1 cellular context compared by ENCODE assay signal in the genomic region with DNA sequence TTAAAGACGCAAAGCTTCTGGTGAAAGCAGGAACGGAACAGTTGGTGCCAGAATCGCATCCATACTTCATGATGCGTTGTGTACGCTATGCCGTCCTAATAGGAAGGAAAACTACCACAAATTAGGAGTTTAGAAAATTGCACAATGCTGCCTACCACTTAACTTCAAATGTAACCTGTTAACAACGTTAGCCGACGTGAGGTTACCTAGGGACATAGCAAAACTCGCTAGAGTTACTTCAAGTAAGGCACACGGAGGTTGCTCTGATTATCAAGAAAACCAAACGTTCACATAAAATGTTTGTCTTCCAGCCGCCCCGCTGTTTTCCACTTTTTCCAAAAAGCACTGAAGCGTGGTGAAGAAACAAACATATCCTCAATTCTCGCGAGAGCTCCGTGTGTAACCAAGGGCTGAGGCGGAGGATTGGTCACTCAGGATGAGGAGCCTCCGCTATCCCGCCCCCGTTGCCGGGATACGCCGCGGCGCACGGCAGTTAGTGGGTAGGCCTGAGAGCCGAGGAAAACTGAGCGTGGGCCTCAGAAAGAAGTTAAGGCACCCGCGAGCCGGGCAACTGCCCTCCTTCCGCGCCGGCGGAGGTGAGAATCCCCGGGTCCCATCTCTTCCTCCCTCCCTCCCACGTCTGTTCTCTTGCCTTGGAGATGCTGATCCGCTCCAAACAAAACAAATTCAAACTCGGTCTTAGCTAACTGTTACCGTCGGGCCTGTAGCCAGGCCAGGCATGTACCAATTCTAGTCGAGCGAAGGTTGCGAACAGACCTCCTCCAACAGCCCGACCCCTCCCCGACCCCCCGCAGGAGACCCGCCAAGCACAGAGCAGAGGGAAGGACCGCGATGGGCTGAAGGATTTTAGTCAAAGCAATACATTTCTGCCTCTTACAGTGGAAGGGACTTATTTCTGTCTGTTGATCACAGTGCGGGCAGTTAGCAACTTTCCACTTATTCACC.
TF ChIP-seq lines count a peak whose summit lies in the region.

Gene IFT74, plus strand, starts transcription at position 492 of the 966 bp plus-strand sequence. CDS start 5,556 bp downstream, outside the sequence.

TF ChIP-seq in K562, 482 proteins besides CTCF, POLR2A, EP300 and RAD21 (continued from another document):
- TF ChIP-seq, protein P1, sequence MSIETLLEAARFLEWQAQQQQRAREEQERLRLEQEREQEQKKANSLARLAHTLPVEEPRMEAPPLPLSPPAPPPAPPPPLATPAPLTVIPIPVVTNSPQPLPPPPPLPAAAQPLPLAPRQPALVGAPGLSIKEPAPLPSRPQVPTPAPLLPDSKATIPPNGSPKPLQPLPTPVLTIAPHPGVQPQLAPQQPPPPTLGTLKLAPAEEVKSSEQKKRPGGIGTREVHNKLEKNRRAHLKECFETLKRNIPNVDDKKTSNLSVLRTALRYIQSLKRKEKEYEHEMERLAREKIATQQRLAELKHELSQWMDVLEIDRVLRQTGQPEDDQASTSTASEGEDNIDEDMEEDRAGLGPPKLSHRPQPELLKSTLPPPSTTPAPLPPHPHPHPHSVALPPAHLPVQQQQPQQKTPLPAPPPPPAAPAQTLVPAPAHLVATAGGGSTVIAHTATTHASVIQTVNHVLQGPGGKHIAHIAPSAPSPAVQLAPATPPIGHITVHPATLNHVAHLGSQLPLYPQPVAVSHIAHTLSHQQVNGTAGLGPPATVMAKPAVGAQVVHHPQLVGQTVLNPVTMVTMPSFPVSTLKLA (conservative IDR thresholded peaks at IDR 0.05), result peak in 1 of 2 experiments; percentile 32; a peak in 1 of 4 replicates
- no peak for TF ChIP-seq ZNF184 (CRISPR knock-in tag; IDR thresholded peaks at IDR 0.05)
- TF ChIP-seq NFYB (IDR thresholded peaks at IDR 0.05; ENCODE audit: extremely low read depth, insufficient read length), result peak; percentile 17
- TF ChIP-seq HNRNPK (IDR thresholded peaks at IDR 0.05; ENCODE audit: low read depth, low read length, poor library complexity, severe bottlenecking), result no peak
- TF ChIP-seq KLF16 (IDR thresholded peaks at IDR 0.05), result no peak
- peak; percentile 77 for TF ChIP-seq POLR2G (IDR thresholded peaks at IDR 0.05; ENCODE audit: low read depth, low read length)
- TF ChIP-seq, protein P2, sequence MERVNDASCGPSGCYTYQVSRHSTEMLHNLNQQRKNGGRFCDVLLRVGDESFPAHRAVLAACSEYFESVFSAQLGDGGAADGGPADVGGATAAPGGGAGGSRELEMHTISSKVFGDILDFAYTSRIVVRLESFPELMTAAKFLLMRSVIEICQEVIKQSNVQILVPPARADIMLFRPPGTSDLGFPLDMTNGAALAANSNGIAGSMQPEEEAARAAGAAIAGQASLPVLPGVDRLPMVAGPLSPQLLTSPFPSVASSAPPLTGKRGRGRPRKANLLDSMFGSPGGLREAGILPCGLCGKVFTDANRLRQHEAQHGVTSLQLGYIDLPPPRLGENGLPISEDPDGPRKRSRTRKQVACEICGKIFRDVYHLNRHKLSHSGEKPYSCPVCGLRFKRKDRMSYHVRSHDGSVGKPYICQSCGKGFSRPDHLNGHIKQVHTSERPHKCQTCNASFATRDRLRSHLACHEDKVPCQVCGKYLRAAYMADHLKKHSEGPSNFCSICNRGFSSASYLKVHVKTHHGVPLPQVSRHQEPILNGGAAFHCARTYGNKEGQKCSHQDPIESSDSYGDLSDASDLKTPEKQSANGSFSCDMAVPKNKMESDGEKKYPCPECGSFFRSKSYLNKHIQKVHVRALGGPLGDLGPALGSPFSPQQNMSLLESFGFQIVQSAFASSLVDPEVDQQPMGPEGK (CRISPR knock-in tag; IDR thresholded peaks at IDR 0.05; ENCODE audit: borderline replicate concordance), result no peak
- peak; percentile 61; the same call in 1 of the 2 replicates for TF ChIP-seq PHF8 (IDR thresholded peaks at IDR 0.05; ENCODE audit: borderline replicate concordance, low read length)
- peak; percentile 49 for TF ChIP-seq TBP (optimal IDR thresholded peaks at IDR 0.05; ENCODE audit: low read depth, low read length)
- no peak for TF ChIP-seq PHTF2 (CRISPR knock-in tag; IDR thresholded peaks at IDR 0.05)
- peak; percentile 22 for TF ChIP-seq TAF1 (IDR thresholded peaks at IDR 0.05; ENCODE audit: control insufficient read depth, extremely low read depth, insufficient read depth, low read length, severe bottlenecking)
- peak; percentile 88 for TF ChIP-seq CEBPB (tag; IDR thresholded peaks at IDR 0.05)
- no peak for TF ChIP-seq ZNF134 (CRISPR knock-in tag; conservative IDR thresholded peaks at IDR 0.05)
- peak; percentile 44; the same call in 1 of the 2 replicates for TF ChIP-seq MXI1 (IDR thresholded peaks at IDR 0.05; ENCODE audit: low read depth, low read length)
- TF ChIP-seq FOXK2 (conservative IDR thresholded peaks at IDR 0.05 in 1 of 2, IDR thresholded peaks at IDR 0.05 in 1 of 2; ENCODE audit: low read depth in 2 of 2), result peak in 1 of 2 experiments; percentile 31; a peak in 1 of 4 replicates
- TF ChIP-seq CEBPG (CRISPR knock-in tag; IDR thresholded peaks at IDR 0.05), result 0 out of 2 replicates have a peak, but pooled peaks have one; percentile 50
- peak; percentile 40 to 79; a peak in 3 of 4 replicates for TF ChIP-seq CEBPG (tag; conservative IDR thresholded peaks at IDR 0.05 in 1 of 2, IDR thresholded peaks at IDR 0.05 in 1 of 2)
- TF ChIP-seq, protein P3, sequence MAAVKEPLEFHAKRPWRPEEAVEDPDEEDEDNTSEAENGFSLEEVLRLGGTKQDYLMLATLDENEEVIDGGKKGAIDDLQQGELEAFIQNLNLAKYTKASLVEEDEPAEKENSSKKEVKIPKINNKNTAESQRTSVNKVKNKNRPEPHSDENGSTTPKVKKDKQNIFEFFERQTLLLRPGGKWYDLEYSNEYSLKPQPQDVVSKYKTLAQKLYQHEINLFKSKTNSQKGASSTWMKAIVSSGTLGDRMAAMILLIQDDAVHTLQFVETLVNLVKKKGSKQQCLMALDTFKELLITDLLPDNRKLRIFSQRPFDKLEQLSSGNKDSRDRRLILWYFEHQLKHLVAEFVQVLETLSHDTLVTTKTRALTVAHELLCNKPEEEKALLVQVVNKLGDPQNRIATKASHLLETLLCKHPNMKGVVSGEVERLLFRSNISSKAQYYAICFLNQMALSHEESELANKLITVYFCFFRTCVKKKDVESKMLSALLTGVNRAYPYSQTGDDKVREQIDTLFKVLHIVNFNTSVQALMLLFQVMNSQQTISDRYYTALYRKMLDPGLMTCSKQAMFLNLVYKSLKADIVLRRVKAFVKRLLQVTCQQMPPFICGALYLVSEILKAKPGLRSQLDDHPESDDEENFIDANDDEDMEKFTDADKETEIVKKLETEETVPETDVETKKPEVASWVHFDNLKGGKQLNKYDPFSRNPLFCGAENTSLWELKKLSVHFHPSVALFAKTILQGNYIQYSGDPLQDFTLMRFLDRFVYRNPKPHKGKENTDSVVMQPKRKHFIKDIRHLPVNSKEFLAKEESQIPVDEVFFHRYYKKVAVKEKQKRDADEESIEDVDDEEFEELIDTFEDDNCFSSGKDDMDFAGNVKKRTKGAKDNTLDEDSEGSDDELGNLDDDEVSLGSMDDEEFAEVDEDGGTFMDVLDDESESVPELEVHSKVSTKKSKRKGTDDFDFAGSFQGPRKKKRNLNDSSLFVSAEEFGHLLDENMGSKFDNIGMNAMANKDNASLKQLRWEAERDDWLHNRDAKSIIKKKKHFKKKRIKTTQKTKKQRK (IDR thresholded peaks at IDR 0.05; ENCODE audit: borderline replicate concordance, low read depth, low read length), result no peak
- TF ChIP-seq VEZF1 (CRISPR knock-in tag; IDR thresholded peaks at IDR 0.05), result 0 out of 2 replicates have a peak, but pooled peaks have one; percentile 12
- TF ChIP-seq, protein P4, sequence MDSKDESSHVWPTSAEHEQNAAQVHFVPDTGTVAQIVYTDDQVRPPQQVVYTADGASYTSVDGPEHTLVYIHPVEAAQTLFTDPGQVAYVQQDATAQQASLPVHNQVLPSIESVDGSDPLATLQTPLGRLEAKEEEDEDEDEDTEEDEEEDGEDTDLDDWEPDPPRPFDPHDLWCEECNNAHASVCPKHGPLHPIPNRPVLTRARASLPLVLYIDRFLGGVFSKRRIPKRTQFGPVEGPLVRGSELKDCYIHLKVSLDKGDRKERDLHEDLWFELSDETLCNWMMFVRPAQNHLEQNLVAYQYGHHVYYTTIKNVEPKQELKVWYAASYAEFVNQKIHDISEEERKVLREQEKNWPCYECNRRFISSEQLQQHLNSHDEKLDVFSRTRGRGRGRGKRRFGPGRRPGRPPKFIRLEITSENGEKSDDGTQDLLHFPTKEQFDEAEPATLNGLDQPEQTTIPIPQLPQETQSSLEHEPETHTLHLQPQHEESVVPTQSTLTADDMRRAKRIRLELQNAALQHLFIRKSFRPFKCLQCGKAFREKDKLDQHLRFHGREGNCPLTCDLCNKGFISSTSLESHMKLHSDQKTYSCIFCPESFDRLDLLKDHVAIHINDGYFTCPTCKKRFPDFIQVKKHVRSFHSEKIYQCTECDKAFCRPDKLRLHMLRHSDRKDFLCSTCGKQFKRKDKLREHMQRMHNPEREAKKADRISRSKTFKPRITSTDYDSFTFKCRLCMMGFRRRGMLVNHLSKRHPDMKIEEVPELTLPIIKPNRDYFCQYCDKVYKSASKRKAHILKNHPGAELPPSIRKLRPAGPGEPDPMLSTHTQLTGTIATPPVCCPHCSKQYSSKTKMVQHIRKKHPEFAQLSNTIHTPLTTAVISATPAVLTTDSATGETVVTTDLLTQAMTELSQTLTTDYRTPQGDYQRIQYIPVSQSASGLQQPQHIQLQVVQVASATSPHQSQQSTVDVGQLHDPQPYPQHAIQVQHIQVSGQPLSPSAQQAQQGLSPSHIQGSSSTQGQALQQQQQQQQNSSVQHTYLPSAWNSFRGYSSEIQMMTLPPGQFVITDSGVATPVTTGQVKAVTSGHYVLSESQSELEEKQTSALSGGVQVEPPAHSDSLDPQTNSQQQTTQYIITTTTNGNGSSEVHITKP (IDR thresholded peaks at IDR 0.05; ENCODE audit: partially characterized antibody), result peak; percentile 12
